20 cellular contexts compared by ENCODE assay signal in the genomic region with DNA sequence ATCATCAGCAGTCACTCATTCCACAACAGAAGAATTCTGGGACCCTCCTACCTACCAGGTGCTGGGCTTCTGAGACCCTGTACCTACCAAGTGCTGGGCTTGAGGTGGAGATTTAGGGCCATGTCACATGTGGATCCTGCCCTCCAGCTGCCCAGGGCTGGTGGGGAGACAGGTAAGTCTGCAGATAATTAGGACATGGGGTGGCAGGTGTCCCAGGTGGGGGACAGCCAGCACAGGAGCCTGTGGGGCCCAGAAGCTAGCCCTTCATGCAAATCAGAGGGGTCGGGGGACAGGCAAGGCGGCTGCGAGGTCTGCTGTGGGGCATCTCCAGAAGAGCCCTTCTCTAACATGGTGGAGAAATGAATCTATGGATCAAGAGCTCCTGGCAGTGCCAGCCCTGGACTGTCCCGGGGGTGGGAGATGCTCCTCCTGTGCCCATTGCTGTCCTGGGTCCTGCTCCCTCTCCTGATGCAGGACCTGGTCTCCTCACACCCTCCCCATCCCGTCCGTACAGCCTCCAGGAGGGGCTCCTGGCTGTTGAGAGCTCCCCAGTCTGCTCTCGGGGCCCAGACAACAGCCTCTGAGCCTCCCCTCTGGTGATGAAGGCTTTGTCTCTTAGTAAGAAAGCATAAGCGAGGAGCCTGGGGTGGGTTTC.
"Had no signal": no experiment of that assay in that cellular context is flagged by ENCODE, and none has a peak within 500 bp of the region (broad histone marks: within the 10 kb centered on the region; RNA-seq: fewer than 3 reads in every experiment).

No MANE protein-coding gene starts in this region.

- ATAC-seq: foreskin keratinocyte; left cardiac atrium; naive thymus-derived CD8-positive, alpha-beta T cell; right cardiac atrium; stimulated activated naive B cell treated with anti-CD40 and anti-IgM and Interleukin-4, amounts not matched to agents 10 μg/mL and 1 μg/mL and 100 μg/mL, for 72 hours; stimulated activated naive CD8-positive, alpha-beta T cell treated with anti-CD3 and anti-CD28 coated beads, Interleukin-15, amount 100 ng/mL, for 72 hours had no signal

- H3K27me3 ChIP-seq: neutrophil, transverse colon, uterus had no signal

- H3K4me3 ChIP-seq: cardiac muscle cell, left ventricle myocardium inferior, mucosa of descending colon, thoracic aorta, transverse colon, uterus had no signal

- H3K4me1 ChIP-seq: foreskin keratinocyte, left ventricle myocardium inferior, uterus had no signal

- DNase-seq: cerebellar nuclear complex; erythroblast; foreskin keratinocyte; immature natural killer cell; kidney; left cardiac atrium; left ventricle myocardium inferior; mucosa of descending colon; naive thymus-derived CD8-positive, alpha-beta T cell; posterior cingulate gyrus; right cardiac atrium; stimulated activated CD4-positive, alpha-beta T cell treated with anti-CD3 and anti-CD28 coated beads, Interleukin-2, amount 100 ng/mL, for 24 hours; stimulated activated CD4-positive, alpha-beta T cell treated with anti-CD3 and anti-CD28 coated beads, Interleukin-4, amount 100 ng/mL, for 4 hours; stimulated activated naive B cell treated with anti-CD40 and anti-IgM and Interleukin-4, amounts not matched to agents 10 μg/mL and 1 μg/mL and 100 μg/mL, for 72 hours; stimulated activated naive CD8-positive, alpha-beta T cell treated with anti-CD3 and anti-CD28 coated beads, Interleukin-15, amount 100 ng/mL, for 72 hours; transverse colon; uterus had no signal

- H3K9me3 ChIP-seq: left ventricle myocardium inferior, neutrophil, thoracic aorta, transverse colon, uterus had no signal

- H3K36me3 ChIP-seq: cardiac muscle cell, left ventricle myocardium inferior, neutrophil, thoracic aorta, transverse colon, uterus had no signal

- H3K27ac ChIP-seq: cardiac muscle cell, foreskin keratinocyte, left ventricle myocardium inferior, neutrophil, thoracic aorta, transverse colon, uterus had no signal
